1 cellular context compared by ENCODE assay signal in genomic region chr14:54396493-54397335, GRCh38.
TF ChIP-seq lines count a peak whose summit lies in the region.

Gene CDKN3, plus strand, starts transcription at chr14:54397007. Its CDS starts 62 bp downstream, at chr14:54397069.

TF ChIP-seq in HEK293, 187 proteins besides CTCF, POLR2A, EP300 and RAD21 (continued from another document and continues in another):
- no peak for TF ChIP-seq AEBP2 (tag by site-specific recombination; IDR thresholded peaks at IDR 0.05; ENCODE audit: borderline replicate concordance)
- no peak for TF ChIP-seq OVOL3 (tag by site-specific recombination; IDR thresholded peaks at IDR 0.05)
- TF ChIP-seq ZBTB26 (tag by site-specific recombination; optimal IDR thresholded peaks at IDR 0.05): peak; percentile 87
- TF ChIP-seq ZNF555 (tag by site-specific recombination; conservative IDR thresholded peaks at IDR 0.05): no peak
- TF ChIP-seq ZXDB (tag by site-specific recombination; IDR thresholded peaks at IDR 0.05): peak; percentile 20
- TF ChIP-seq EGR2 (tag by site-specific recombination; IDR thresholded peaks at IDR 0.05; ENCODE audit: low read depth): peak; percentile 46; the same call in 1 of the 2 replicates
- TF ChIP-seq, protein P1, sequence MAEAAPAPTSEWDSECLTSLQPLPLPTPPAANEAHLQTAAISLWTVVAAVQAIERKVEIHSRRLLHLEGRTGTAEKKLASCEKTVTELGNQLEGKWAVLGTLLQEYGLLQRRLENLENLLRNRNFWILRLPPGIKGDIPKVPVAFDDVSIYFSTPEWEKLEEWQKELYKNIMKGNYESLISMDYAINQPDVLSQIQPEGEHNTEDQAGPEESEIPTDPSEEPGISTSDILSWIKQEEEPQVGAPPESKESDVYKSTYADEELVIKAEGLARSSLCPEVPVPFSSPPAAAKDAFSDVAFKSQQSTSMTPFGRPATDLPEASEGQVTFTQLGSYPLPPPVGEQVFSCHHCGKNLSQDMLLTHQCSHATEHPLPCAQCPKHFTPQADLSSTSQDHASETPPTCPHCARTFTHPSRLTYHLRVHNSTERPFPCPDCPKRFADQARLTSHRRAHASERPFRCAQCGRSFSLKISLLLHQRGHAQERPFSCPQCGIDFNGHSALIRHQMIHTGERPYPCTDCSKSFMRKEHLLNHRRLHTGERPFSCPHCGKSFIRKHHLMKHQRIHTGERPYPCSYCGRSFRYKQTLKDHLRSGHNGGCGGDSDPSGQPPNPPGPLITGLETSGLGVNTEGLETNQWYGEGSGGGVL (tag by site-specific recombination; IDR thresholded peaks at IDR 0.05): no peak
- TF ChIP-seq ZNF155 (tag by site-specific recombination; IDR thresholded peaks at IDR 0.05): no peak
- no peak for TF ChIP-seq ZNF518A (tag by site-specific recombination; conservative IDR thresholded peaks at IDR 0.05; ENCODE audit: low read depth)
- TF ChIP-seq ZBTB44 (tag by site-specific recombination; IDR thresholded peaks at IDR 0.05): no peak
- peak; percentile 69; the same call in 1 of the 2 replicates for TF ChIP-seq ZNF391 (tag by site-specific recombination; IDR thresholded peaks at IDR 0.05; ENCODE audit: borderline replicate concordance, low read depth)
- TF ChIP-seq, protein P2, sequence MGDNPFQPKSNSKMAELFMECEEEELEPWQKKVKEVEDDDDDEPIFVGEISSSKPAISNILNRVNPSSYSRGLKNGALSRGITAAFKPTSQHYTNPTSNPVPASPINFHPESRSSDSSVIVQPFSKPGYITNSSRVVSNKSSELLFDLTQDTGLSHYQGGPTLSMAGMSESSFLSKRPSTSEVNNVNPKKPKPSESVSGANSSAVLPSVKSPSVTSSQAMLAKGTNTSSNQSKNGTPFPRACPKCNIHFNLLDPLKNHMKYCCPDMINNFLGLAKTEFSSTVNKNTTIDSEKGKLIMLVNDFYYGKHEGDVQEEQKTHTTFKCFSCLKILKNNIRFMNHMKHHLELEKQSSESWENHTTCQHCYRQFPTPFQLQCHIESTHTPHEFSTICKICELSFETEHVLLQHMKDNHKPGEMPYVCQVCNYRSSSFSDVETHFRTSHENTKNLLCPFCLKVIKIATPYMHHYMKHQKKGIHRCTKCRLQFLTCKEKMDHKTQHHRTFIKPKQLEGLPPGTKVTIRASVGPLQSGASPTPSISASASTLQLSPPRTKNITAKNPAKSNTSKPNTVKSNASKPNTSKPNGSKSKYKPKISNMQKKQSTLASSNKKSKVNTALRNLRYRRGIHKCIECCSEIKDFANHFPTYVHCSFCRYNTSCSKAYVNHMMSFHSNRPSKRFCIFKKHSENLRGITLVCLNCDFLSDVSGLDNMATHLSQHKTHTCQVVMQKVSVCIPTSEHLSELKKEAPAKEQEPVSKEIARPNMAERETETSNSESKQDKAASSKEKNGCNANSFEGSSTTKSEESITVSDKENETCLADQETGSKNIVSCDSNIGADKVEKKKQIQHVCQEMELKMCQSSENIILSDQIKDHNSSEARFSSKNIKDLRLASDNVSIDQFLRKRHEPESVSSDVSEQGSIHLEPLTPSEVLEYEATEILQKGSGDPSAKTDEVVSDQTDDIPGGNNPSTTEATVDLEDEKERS (tag by site-specific recombination; IDR thresholded peaks at IDR 0.05): 0 out of 2 replicates have a peak, but pooled peaks have one; percentile 32
- peak; percentile 66; the same call in 1 of the 2 replicates for TF ChIP-seq KLF10 (tag by site-specific recombination; IDR thresholded peaks at IDR 0.05)
- no peak for TF ChIP-seq ZNF768 (tag by site-specific recombination; IDR thresholded peaks at IDR 0.05)
- TF ChIP-seq, protein P3, sequence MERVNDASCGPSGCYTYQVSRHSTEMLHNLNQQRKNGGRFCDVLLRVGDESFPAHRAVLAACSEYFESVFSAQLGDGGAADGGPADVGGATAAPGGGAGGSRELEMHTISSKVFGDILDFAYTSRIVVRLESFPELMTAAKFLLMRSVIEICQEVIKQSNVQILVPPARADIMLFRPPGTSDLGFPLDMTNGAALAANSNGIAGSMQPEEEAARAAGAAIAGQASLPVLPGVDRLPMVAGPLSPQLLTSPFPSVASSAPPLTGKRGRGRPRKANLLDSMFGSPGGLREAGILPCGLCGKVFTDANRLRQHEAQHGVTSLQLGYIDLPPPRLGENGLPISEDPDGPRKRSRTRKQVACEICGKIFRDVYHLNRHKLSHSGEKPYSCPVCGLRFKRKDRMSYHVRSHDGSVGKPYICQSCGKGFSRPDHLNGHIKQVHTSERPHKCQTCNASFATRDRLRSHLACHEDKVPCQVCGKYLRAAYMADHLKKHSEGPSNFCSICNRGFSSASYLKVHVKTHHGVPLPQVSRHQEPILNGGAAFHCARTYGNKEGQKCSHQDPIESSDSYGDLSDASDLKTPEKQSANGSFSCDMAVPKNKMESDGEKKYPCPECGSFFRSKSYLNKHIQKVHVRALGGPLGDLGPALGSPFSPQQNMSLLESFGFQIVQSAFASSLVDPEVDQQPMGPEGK (tag by site-specific recombination; IDR thresholded peaks at IDR 0.05): peak; percentile 71; the same call in 1 of the 2 replicates
- TF ChIP-seq, protein P4, sequence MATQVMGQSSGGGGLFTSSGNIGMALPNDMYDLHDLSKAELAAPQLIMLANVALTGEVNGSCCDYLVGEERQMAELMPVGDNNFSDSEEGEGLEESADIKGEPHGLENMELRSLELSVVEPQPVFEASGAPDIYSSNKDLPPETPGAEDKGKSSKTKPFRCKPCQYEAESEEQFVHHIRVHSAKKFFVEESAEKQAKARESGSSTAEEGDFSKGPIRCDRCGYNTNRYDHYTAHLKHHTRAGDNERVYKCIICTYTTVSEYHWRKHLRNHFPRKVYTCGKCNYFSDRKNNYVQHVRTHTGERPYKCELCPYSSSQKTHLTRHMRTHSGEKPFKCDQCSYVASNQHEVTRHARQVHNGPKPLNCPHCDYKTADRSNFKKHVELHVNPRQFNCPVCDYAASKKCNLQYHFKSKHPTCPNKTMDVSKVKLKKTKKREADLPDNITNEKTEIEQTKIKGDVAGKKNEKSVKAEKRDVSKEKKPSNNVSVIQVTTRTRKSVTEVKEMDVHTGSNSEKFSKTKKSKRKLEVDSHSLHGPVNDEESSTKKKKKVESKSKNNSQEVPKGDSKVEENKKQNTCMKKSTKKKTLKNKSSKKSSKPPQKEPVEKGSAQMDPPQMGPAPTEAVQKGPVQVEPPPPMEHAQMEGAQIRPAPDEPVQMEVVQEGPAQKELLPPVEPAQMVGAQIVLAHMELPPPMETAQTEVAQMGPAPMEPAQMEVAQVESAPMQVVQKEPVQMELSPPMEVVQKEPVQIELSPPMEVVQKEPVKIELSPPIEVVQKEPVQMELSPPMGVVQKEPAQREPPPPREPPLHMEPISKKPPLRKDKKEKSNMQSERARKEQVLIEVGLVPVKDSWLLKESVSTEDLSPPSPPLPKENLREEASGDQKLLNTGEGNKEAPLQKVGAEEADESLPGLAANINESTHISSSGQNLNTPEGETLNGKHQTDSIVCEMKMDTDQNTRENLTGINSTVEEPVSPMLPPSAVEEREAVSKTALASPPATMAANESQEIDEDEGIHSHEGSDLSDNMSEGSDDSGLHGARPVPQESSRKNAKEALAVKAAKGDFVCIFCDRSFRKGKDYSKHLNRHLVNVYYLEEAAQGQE (tag by site-specific recombination; IDR thresholded peaks at IDR 0.05): peak; percentile 15; the same call in 1 of the 2 replicates
- TF ChIP-seq SALL2 (tag by site-specific recombination; IDR thresholded peaks at IDR 0.05; ENCODE audit: borderline replicate concordance): no peak
- no peak for TF ChIP-seq ZNF19 (tag by site-specific recombination; IDR thresholded peaks at IDR 0.05; ENCODE audit: low read depth)
- no peak for TF ChIP-seq ZNF266 (tag by site-specific recombination; IDR thresholded peaks at IDR 0.05; ENCODE audit: low read depth)
- TF ChIP-seq SP2 (tag by site-specific recombination; IDR thresholded peaks at IDR 0.05): peak; percentile 99
- TF ChIP-seq GLI2 (tag by site-specific recombination; IDR thresholded peaks at IDR 0.05; ENCODE audit: borderline replicate concordance, low read depth): no peak
- no peak for TF ChIP-seq TSHZ1 (tag by site-specific recombination; IDR thresholded peaks at IDR 0.05; ENCODE audit: borderline replicate concordance)
- TF ChIP-seq ZBTB8A (tag by site-specific recombination; IDR thresholded peaks at IDR 0.05): no peak
- TF ChIP-seq ZNF701 (tag by site-specific recombination; IDR thresholded peaks at IDR 0.05): no peak
- 0 out of 2 replicates have a peak, but pooled peaks have one; percentile 17 for TF ChIP-seq ZEB2 (tag by site-specific recombination; IDR thresholded peaks at IDR 0.05)
